30 cellular contexts compared by ENCODE assay signal in the genomic region with DNA sequence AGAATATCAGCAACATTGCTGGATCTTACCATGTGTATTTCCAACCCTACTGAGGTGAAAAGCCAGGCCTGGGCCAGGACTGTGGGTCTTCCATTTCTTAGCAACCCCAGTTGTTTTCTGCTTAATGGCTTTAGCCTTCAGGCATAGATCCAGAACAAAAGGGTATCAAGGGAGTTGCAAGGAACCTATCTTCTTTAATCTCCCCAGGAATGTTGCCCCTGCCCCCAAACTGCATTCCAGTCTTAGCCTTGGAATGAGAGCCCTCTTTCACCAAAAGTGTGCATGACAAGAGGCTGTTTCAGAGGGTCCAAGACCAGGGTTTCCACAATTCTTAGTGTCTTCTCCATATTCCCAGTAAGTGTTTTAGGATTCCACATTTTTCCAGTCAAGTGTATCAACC.
DNase-seq lines count a peak whose midpoint lies in the region; ATAC-seq and TF ChIP-seq lines count a peak whose summit lies in the region.
"Had no signal": no experiment of that assay in that cellular context is flagged by ENCODE, and none has a peak within 500 bp of the region (broad histone marks: within the 10 kb centered on the region; RNA-seq: fewer than 3 reads in every experiment).

No MANE protein-coding gene starts in this region.

- H3K79me1 ChIP-seq in H9 (ENCODE audit: insufficient read depth, low read depth, low read length, poor library complexity, severe bottlenecking) = no peaks in the 10 kb centered on the region

- no peak overlapping the region for H2BK120ac ChIP-seq in H9 (ENCODE audit: low read depth, low read length, poor library complexity, severe bottlenecking)

- ATAC-seq in WTC11 (peak; percentile 98), HG03196 (IDR thresholded peaks at IDR 0.05; ENCODE audit: unreplicated experiment) (no peak), GM21423 (IDR thresholded peaks at IDR 0.05; ENCODE audit: unreplicated experiment) (no peak)
- ATAC-seq: activated CD4-positive, CD25-positive, alpha-beta regulatory T cell treated with anti-CD3 and anti-CD28 coated beads, Interleukin-2, amount 50 U/mL, for 24 hours; gastroesophageal sphincter; right lobe of liver; stimulated activated effector memory CD8-positive, alpha-beta T cell treated with anti-CD3 and anti-CD28 coated beads, Interleukin-12 subunit alpha, Interleukin-12 subunit beta, amount 100 ng/mL, for 72 hours had no signal

- H3T11ph ChIP-seq in H9 (ENCODE audit: low read length) = peak overlapping the region; percentile 91

- no peaks in the 10 kb centered on the region for H3K23me2 ChIP-seq in H9 (ENCODE audit: insufficient read length, low read depth, low read length, poor library complexity, severe bottlenecking)

- H3K9me3 Mint-ChIP-seq in H9 (peaks cover 41% of the 10 kb centered on the region in 2 experiments), WTC11 (peaks cover 48% of the 10 kb centered on the region), progenitor cell of endocrine pancreas (ENCODE audit: low read depth) (peaks cover 3% of the 10 kb centered on the region)
- H3K9me3 Mint-ChIP-seq: activated CD4-positive, alpha-beta memory T cell treated with anti-CD3 and anti-CD28 coated beads for 36 hours; activated T-helper 2 cell treated with anti-CD3 and anti-CD28 coated beads, Interferon-gamma antibody, Interleukin-2, Interleukin-4, amounts not matched to agents 10 μg/mL and 5 μg/mL and 100 μg/mL, durations not matched to agents 14 hours and 24 hours and 36 hours; stimulated activated effector memory CD8-positive, alpha-beta T cell treated with anti-CD3 and anti-CD28 coated beads, Interleukin-12 subunit alpha, Interleukin-12 subunit beta, amount 100 ng/mL, for 72 hours had no signal

- CTCF ChIA-PET in WTC11 (lab: Charles Lee) = no interaction called here

- H3K36me3 Mint-ChIP-seq in H9 (ENCODE audit: insufficient read depth in 1 of 3, low read depth in 3 of 3) = peaks cover 11 to 50% (median 22%) of the 10 kb centered on the region in 3 experiments
- H3K36me3 Mint-ChIP-seq in WTC11 = peaks cover 43% of the 10 kb centered on the region
- H3K36me3 Mint-ChIP-seq in progenitor cell of endocrine pancreas (ENCODE audit: insufficient read depth) = no peaks in the 10 kb centered on the region
- H3K36me3 Mint-ChIP-seq: activated CD4-positive, alpha-beta memory T cell treated with anti-CD3 and anti-CD28 coated beads for 36 hours; activated naive CD8-positive, alpha-beta T cell; stimulated activated effector memory CD8-positive, alpha-beta T cell treated with anti-CD3 and anti-CD28 coated beads, Interleukin-12 subunit alpha, Interleukin-12 subunit beta, amount 100 ng/mL, for 72 hours had no signal

- H2AK5ac ChIP-seq in H9 (ENCODE audit: insufficient read length, low read length) = no peak overlapping the region

- TF ChIP-seq CTCF in H9 (conservative IDR thresholded peaks at IDR 0.05) (no peak), WTC11 (IDR thresholded peaks at IDR 0.05) (no peak), progenitor cell of endocrine pancreas (IDR thresholded peaks at IDR 0.05; ENCODE audit: unreplicated experiment) (no peak), esophagus squamous epithelium (IDR thresholded peaks at IDR 0.05) (no peak)

- H4K5ac ChIP-seq in H9 (ENCODE audit: insufficient read length, low read depth, low read length) = no peak overlapping the region

- no peak overlapping the region for H2BK12ac ChIP-seq in H9 (ENCODE audit: insufficient read length, low read depth, low read length)

- peak overlapping the region; percentile 95 to 99 (median 95); a peak in 6 of 7 replicates for H3K27ac Mint-ChIP-seq in H9
- peak overlapping the region; percentile 90 for H3K27ac Mint-ChIP-seq in WTC11
- peak overlapping the region; percentile 82 for H3K27ac Mint-ChIP-seq in progenitor cell of endocrine pancreas
- H3K27ac Mint-ChIP-seq: activated CD4-positive, alpha-beta memory T cell treated with anti-CD3 and anti-CD28 coated beads for 36 hours; activated naive CD8-positive, alpha-beta T cell; activated T-helper 2 cell treated with anti-CD3 and anti-CD28 coated beads, Interferon-gamma antibody, Interleukin-2, Interleukin-4, amounts not matched to agents 10 μg/mL and 5 μg/mL and 100 μg/mL, durations not matched to agents 14 hours and 24 hours and 36 hours; stimulated activated effector memory CD8-positive, alpha-beta T cell treated with anti-CD3 and anti-CD28 coated beads, Interleukin-12 subunit alpha, Interleukin-12 subunit beta, amount 100 ng/mL, for 72 hours had no signal

- POLR2A ChIA-PET in WTC11 (lab: Charles Lee) = no interaction called here

- H3K27me3 ChIP-seq in H9 (ENCODE audit: insufficient read depth, low read length) = no peaks in the 10 kb centered on the region
- H3K27me3 ChIP-seq in iPS-18a (ENCODE audit: control insufficient read depth, insufficient read depth, low read length) = no peaks in the 10 kb centered on the region
- H3K27me3 ChIP-seq in esophagus squamous epithelium = no peaks in the 10 kb centered on the region
- H3K27me3 ChIP-seq: cardiac muscle cell, gastroesophageal sphincter, MG63, right lobe of liver had no signal

- H2AFZ ChIP-seq in H9 (ENCODE audit: low read length) = no peak overlapping the region
- H2AFZ ChIP-seq: GM23248 had no signal

- peak overlapping the region; percentile 99 for H2BK20ac ChIP-seq in H9 (ENCODE audit: low read depth, low read length, poor library complexity, severe bottlenecking)

- no peak overlapping the region; the same call in 1 of the 2 replicates for H3K14ac ChIP-seq in H9 (ENCODE audit: insufficient read depth, low read length)

- H3K4me3 Mint-ChIP-seq in H9 (0 out of 5 replicates have a peak overlapping the region, but pooled peaks of 1 of the 2 experiments have one; percentile 10), WTC11 (no peak overlapping the region), progenitor cell of endocrine pancreas (ENCODE audit: low read depth) (no peak overlapping the region)
- H3K4me3 Mint-ChIP-seq: activated CD4-positive, alpha-beta memory T cell treated with anti-CD3 and anti-CD28 coated beads for 36 hours; activated naive CD8-positive, alpha-beta T cell; neural crest cell; stimulated activated effector memory CD8-positive, alpha-beta T cell treated with anti-CD3 and anti-CD28 coated beads, Interleukin-12 subunit alpha, Interleukin-12 subunit beta, amount 100 ng/mL, for 72 hours had no signal

- no peak overlapping the region for H3K56ac ChIP-seq in H9 (ENCODE audit: insufficient read length, low read depth, low read length)

- H3K27me3 Mint-ChIP-seq in H9 (ENCODE audit: low read depth) (no peaks in the 10 kb centered on the region; the same call in none of the 2 replicates), WTC11 (ENCODE audit: low read depth) (peaks cover 9% of the 10 kb centered on the region), progenitor cell of endocrine pancreas (peaks cover 3% of the 10 kb centered on the region)
- H3K27me3 Mint-ChIP-seq: activated CD4-positive, alpha-beta memory T cell treated with anti-CD3 and anti-CD28 coated beads for 36 hours; activated naive CD8-positive, alpha-beta T cell had no signal

- no peak overlapping the region for H3K4me2 ChIP-seq in H9 (ENCODE audit: insufficient read depth, insufficient read length, low read length)

- DNase-seq in H9 = peak; percentile 85
- DNase-seq in WTC11 (ENCODE audit: low spot score) = peak; percentile 71
- no peak for DNase-seq in progenitor cell of endocrine pancreas (ENCODE audit: low spot score, unreplicated experiment)
- DNase-seq in esophagus squamous epithelium (lab: John Stamatoyannopoulos, UW) = no peak
- no peak for DNase-seq in GM03348 (ENCODE audit: low spot score)
- DNase-seq: activated CD4-positive, alpha-beta memory T cell treated with anti-CD3 and anti-CD28 coated beads for 36 hours; aorta; C1 segment of cervical spinal cord; cortex of kidney; GM23248; KBM-7; mammary epithelial cell; MG63; NCI-H2029 treated with DMSO at 0.1 percent for 48 hours; NCI-H226; NCI-H774; right lobe of liver; RPMI8226; stimulated activated CD4-positive, alpha-beta T cell treated with anti-CD3 and anti-CD28 coated beads, Interleukin-12 subunit alpha, Interleukin-12 subunit beta, amount 100 ng/mL, for 4 hours; stimulated activated CD4-positive, alpha-beta T cell treated with anti-CD3 and anti-CD28 coated beads, Interleukin-4, amount 100 ng/mL, for 1 hour had no signal

- H3K23ac ChIP-seq in H9 (ENCODE audit: insufficient read length, low read depth, low read length) = no peak overlapping the region

- no peaks in the 10 kb centered on the region for H3K79me2 ChIP-seq in H9 (ENCODE audit: insufficient read depth, low read length)

- no peak for TF ChIP-seq POLR2A in esophagus squamous epithelium (IDR thresholded peaks at IDR 0.05)

- intact Hi-C loops in esophagus squamous epithelium (cut with DNase I) = no loop called here

- H4K91ac ChIP-seq in H9 (ENCODE audit: insufficient read length, low read depth, low read length) = no peak overlapping the region

- H3K18ac ChIP-seq in H9 (ENCODE audit: insufficient read length, low read depth, low read length) = peak overlapping the region; percentile 87

- H2BK5ac ChIP-seq in H9 (ENCODE audit: insufficient read length, low read length) = no peak overlapping the region

- H3K4me1 Mint-ChIP-seq in H9 = peaks cover 36 to 44% of the 10 kb centered on the region in 2 experiments
- peaks cover 41% of the 10 kb centered on the region for H3K4me1 Mint-ChIP-seq in WTC11
- H3K4me1 Mint-ChIP-seq in progenitor cell of endocrine pancreas (ENCODE audit: low read depth) = peaks cover 7% of the 10 kb centered on the region
- H3K4me1 Mint-ChIP-seq: stimulated activated effector memory CD8-positive, alpha-beta T cell treated with anti-CD3 and anti-CD28 coated beads, Interleukin-12 subunit alpha, Interleukin-12 subunit beta, amount 100 ng/mL, for 72 hours had no signal

- no peaks in the 10 kb centered on the region for H3K9me3 ChIP-seq in H9 (ENCODE audit: control insufficient read depth, low read depth, low read length)
- H3K9me3 ChIP-seq in iPS-18a (ENCODE audit: control insufficient read depth, low read depth, low read length) = no peaks in the 10 kb centered on the region
- no peaks in the 10 kb centered on the region for H3K9me3 ChIP-seq in esophagus squamous epithelium
- H3K9me3 ChIP-seq: gastroesophageal sphincter, MG63, right lobe of liver had no signal

- H3K9ac ChIP-seq in H9 (ENCODE audit: extremely low read depth, insufficient read length, low read length) (no peak overlapping the region), iPS-18a (ENCODE audit: low read length) (peak overlapping the region; percentile 7)
- H3K9ac ChIP-seq: GM23248 had no signal

- H3K4ac ChIP-seq in H9 (ENCODE audit: low read depth, low read length) = no peak overlapping the region; the same call in 1 of the 2 replicates

- no peak overlapping the region for H2BK15ac ChIP-seq in H9 (ENCODE audit: low read depth, low read length)

- H4K20me1 ChIP-seq in H9 (ENCODE audit: control insufficient read depth, insufficient read depth, insufficient read length) = no peaks in the 10 kb centered on the region

- peak overlapping the region; percentile 1 for H3K27ac ChIP-seq in H9 (ENCODE audit: insufficient read length, low read depth, low read length)
- H3K27ac ChIP-seq in iPS-18a (ENCODE audit: low read length) = peak overlapping the region; percentile 73
- no peak overlapping the region for H3K27ac ChIP-seq in esophagus squamous epithelium
- H3K27ac ChIP-seq: cardiac muscle cell, gastroesophageal sphincter, GM23248, right lobe of liver had no signal

- peaks cover 4% of the 10 kb centered on the region; the same call in 1 of the 2 replicates for H3K4me1 ChIP-seq in H9 (ENCODE audit: insufficient read depth, low read length)
- peaks cover 19% of the 10 kb centered on the region for H3K4me1 ChIP-seq in iPS-18a (ENCODE audit: control insufficient read depth, low read depth, low read length)
- no peaks in the 10 kb centered on the region for H3K4me1 ChIP-seq in esophagus squamous epithelium
- H3K4me1 ChIP-seq: gastroesophageal sphincter, right lobe of liver had no signal

- no peak overlapping the region for H4K8ac ChIP-seq in H9 (replicated peaks; ENCODE audit: insufficient read length, low read depth, low read length)

- H3K4me3 ChIP-seq in iPS-18a (ENCODE audit: low read length) = peak overlapping the region; percentile 28
- H3K4me3 ChIP-seq in esophagus squamous epithelium = no peak overlapping the region
- H3K4me3 ChIP-seq: cardiac muscle cell, gastroesophageal sphincter, GM23248, MG63, right lobe of liver had no signal

- no peaks in the 10 kb centered on the region for H3K36me3 ChIP-seq in iPS-18a (ENCODE audit: control insufficient read depth, low read depth, low read length)
- H3K36me3 ChIP-seq in esophagus squamous epithelium = no peaks in the 10 kb centered on the region
- H3K36me3 ChIP-seq: cardiac muscle cell, gastroesophageal sphincter, MG63, right lobe of liver had no signal

Comparison
In these comparisons a context has a peak if more than half of its experiments do, and no peak if none do; other contexts are left out.
1. DNase-seq: peak in H9 (single experiment) and WTC11 (single experiment); none in progenitor cell of endocrine pancreas (single experiment), esophagus squamous epithelium (single experiment) and GM03348 (single experiment).
2. H3K27ac ChIP-seq: peak in H9 (single experiment) and iPS-18a (single experiment); none in esophagus squamous epithelium (0 of 4).
3. Peak in every context shown above with its lines, with median percentiles within 50 percentile points of each other: H3K27ac Mint-ChIP-seq.